In the genomic region with DNA sequence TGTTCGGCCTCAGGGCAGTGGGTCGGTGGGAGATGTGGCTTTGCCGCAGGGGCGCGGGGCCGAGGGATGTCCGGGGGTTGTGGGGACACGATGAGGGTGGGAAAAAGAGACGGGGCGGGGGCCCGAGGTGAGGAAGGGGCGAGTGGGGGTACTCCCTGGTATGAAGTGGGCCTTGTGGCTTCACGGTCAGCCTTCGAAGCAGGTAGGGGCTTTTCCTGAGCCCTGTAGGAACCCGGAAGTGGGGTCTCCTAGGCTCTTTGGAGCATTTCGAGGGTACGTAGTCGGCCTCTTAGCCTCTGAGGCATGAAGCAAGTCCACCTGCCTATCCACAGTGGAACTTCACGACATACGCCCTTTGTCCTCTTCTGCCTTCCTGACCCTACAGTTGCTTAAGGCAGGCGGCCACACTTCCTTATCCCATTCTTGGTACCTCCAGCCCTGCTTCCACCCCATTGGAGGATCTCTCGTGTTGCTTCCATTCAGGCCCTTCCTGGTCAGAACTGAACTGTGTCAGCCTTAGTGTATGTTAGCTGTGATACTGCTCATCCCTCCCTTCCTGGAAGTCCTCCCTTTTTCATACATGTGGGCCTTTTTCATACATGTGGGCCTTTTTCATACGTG, we compare ENCODE assay signal across 1 cellular context.
TF ChIP-seq lines count a peak whose summit lies in the region.

No MANE protein-coding gene starts in this region.

TF ChIP-seq in H1, 55 proteins besides CTCF, POLR2A, EP300 and RAD21:
- TF ChIP-seq HDAC2 (IDR thresholded peaks at IDR 0.05; ENCODE audit: borderline replicate concordance in 1 of 2, low read depth in 2 of 2, low read length in 2 of 2) = 0 out of 4 replicates have a peak, but pooled peaks of 1 of the 2 experiments have one; percentile 24
- 0 out of 2 replicates have a peak, but pooled peaks have one; percentile 17 for TF ChIP-seq TBP (IDR thresholded peaks at IDR 0.05; ENCODE audit: low read depth, low read length)
- no peak for TF ChIP-seq EZH2 (IDR thresholded peaks at IDR 0.05; ENCODE audit: low read depth, low read length, severe bottlenecking)
- no peak for TF ChIP-seq KDM1A (IDR thresholded peaks at IDR 0.05; ENCODE audit: borderline replicate concordance, low read length)
- TF ChIP-seq SAP30 (IDR thresholded peaks at IDR 0.05; ENCODE audit: insufficient read depth, insufficient replicate concordance, low read length) = peak; percentile 83
- TF ChIP-seq POLR2AphosphoS5 (IDR thresholded peaks at IDR 0.05; ENCODE audit: low read depth, low read length) = peak; percentile 37; the same call in 1 of the 2 replicates
- no peak for TF ChIP-seq ATF3 (IDR thresholded peaks at IDR 0.05; ENCODE audit: insufficient read depth, low read depth, low read length)
- TF ChIP-seq PHF8 (conservative IDR thresholded peaks at IDR 0.05; ENCODE audit: low read depth, low read length) = peak; percentile 46
- peak; percentile 55 for TF ChIP-seq ASH2L (IDR thresholded peaks at IDR 0.05; ENCODE audit: low read length)
TF ChIP-seq in H1: peak in this region for 6.
